In the genomic region with DNA sequence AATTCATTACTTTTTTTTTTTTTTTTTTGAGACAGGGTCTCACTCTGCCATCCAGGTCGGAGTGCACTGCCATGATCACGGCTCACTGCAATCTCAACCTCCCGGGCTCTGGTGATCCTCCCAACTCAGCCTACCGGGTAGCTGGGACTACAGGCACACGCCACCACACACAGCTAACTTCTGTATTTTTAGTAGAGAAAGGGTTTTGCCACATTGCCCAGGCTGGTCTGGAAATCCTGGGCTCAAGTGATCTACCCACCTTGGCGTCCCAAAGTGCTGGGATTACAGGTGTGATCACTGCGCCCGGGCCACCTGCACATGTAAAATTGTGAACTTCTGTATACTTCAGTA, we compare ENCODE assay signal across 8 cellular contexts. TPM values are rescaled to one million over a fixed set of nuclear protein-coding genes. Genes with fewer than 3 reads are reported as not detected.
DNase-seq lines count a peak whose midpoint lies in the region; ATAC-seq and TF ChIP-seq lines count a peak whose summit lies in the region.
"Not testable (repeated sequence)": the region's sequence is repeated elsewhere in the genome, so short reads cannot be mapped to it uniquely, and the experiment has no call there.

No MANE protein-coding gene starts in this region.

- in situ Hi-C loops in brain microvascular endothelial cell (cut with HindIII; ENCODE audit: low pct_ligation_motif_present, low sequenced_read_pairs): not testable (repeated sequence)

- not testable (repeated sequence) for H3K36me3 Mint-ChIP-seq in T-helper 2 cell treated with Interferon-gamma antibody and Interleukin-4, amounts not matched to agents 5 μg/mL and 100 μg/mL, for 36 hours (ENCODE audit: low read depth); osteocyte (ENCODE audit: unreplicated experiment)

- H3K27me3 Mint-ChIP-seq in T-helper 2 cell treated with Interferon-gamma antibody and Interleukin-4, amounts not matched to agents 5 μg/mL and 100 μg/mL, for 36 hours (ENCODE audit: low read depth); osteocyte (ENCODE audit: unreplicated experiment): not testable (repeated sequence)

- not testable (repeated sequence) for H3K4me3 Mint-ChIP-seq in T-helper 2 cell treated with Interferon-gamma antibody and Interleukin-4, amounts not matched to agents 5 μg/mL and 100 μg/mL, for 36 hours; osteocyte (ENCODE audit: unreplicated experiment)

- H3K4me3 ChIP-seq in AG04449 (ENCODE audit: low read depth, low read length) (peak overlapping the region; percentile 84), HUES64 (ENCODE audit: low read length) (peak overlapping the region; percentile 57), brain microvascular endothelial cell (ENCODE audit: low read depth, low read length) (peak overlapping the region; percentile 72), fibroblast of the aortic adventitia (ENCODE audit: low read depth, low read length) (peak overlapping the region; percentile 77), left lung (peak overlapping the region; percentile 61 to 76), subcutaneous abdominal adipose tissue (ENCODE audit: low read depth in 1 of 5, low read length in 5 of 5) (peak overlapping the region in 4 of 5 donors; percentile 86 to 89 (median 88))

- intact Hi-C loops in left lung (cut with DNase I): not testable (repeated sequence)

- 88% methylated on average over 8 of the region's 8 CpGs for WGBS in HUES64

- POLR2A ChIA-PET in AG04449 (lab: Yijun Ruan, JAX): not testable (repeated sequence)

- not testable (repeated sequence) for DNase-seq in AG04449 (ENCODE audit: low read depth, low spot score); brain microvascular endothelial cell; fibroblast of the aortic adventitia (ENCODE audit: low read depth)
- peak; percentile 14 for DNase-seq in T-helper 2 cell treated with Interferon-gamma antibody and Interleukin-4, amounts not matched to agents 5 μg/mL and 100 μg/mL, for 36 hours (ENCODE audit: low spot score)
- DNase-seq in left lung (peak; percentile 45 to 85), osteocyte (ENCODE audit: extremely low spot score, unreplicated experiment) (peak; percentile 86)

- TF ChIP-seq CTCF in AG04449 (IDR thresholded peaks at IDR 0.05; ENCODE audit: insufficient read depth, low read length, missing control alignments); brain microvascular endothelial cell (IDR thresholded peaks at IDR 0.05; ENCODE audit: low read depth, low read length, missing control alignments); fibroblast of the aortic adventitia (IDR thresholded peaks at IDR 0.05; ENCODE audit: insufficient read depth, low read length); left lung (IDR thresholded peaks at IDR 0.05); osteocyte (IDR thresholded peaks at IDR 0.05): not testable (repeated sequence)

- CTCF ChIA-PET in AG04449 (lab: Yijun Ruan, JAX): interaction anchor here (0.9 to 7.4 kb wide), 5 partner anchors 9 to 97 kb away, joined by 3 to 71 read pairs (median 4); no protein-coding TSS in a partner anchor

- not testable (repeated sequence) for ATAC-seq in left lung

- not testable (repeated sequence) for H3K9me3 ChIP-seq in HUES64 (ENCODE audit: insufficient read depth, low read depth, low read length); left lung; subcutaneous abdominal adipose tissue (ENCODE audit: control insufficient read depth in 5 of 5, low read length in 5 of 5)

- peaks cover 44% of the 10 kb centered on the region for H3K27me3 ChIP-seq in HUES64 (ENCODE audit: insufficient read depth, low read length)
- H3K27me3 ChIP-seq in brain microvascular endothelial cell (replicated peaks); left lung; subcutaneous abdominal adipose tissue (ENCODE audit: control insufficient read depth in 5 of 5, insufficient read depth in 4 of 5, low read length in 5 of 5): not testable (repeated sequence)

- not testable (repeated sequence) for H3K27ac Mint-ChIP-seq in T-helper 2 cell treated with Interferon-gamma antibody and Interleukin-4, amounts not matched to agents 5 μg/mL and 100 μg/mL, for 36 hours; osteocyte (ENCODE audit: unreplicated experiment)

- not testable (repeated sequence) for H3K36me3 ChIP-seq in HUES64 (ENCODE audit: insufficient read depth, low read length); brain microvascular endothelial cell (replicated peaks)
- H3K36me3 ChIP-seq in left lung: peaks cover 0 to 20% of the 10 kb centered on the region in 2 donors
- peaks cover 4 to 21% (median 17%) of the 10 kb centered on the region in 5 donors for H3K36me3 ChIP-seq in subcutaneous abdominal adipose tissue (ENCODE audit: control insufficient read depth in 5 of 5, insufficient read depth in 5 of 5, low read length in 5 of 5)

- H3K4me1 ChIP-seq in HUES64 (ENCODE audit: insufficient read depth, low read length) (peaks cover 13% of the 10 kb centered on the region), left lung (peaks cover 17 to 27% of the 10 kb centered on the region in 2 donors), subcutaneous abdominal adipose tissue (ENCODE audit: control insufficient read depth in 5 of 5, insufficient read depth in 5 of 5, low read length in 5 of 5) (peaks cover 0 to 25% (median 23%) of the 10 kb centered on the region in 5 donors)

- not testable (repeated sequence) for H3K9me3 Mint-ChIP-seq in T-helper 2 cell treated with Interferon-gamma antibody and Interleukin-4, amounts not matched to agents 5 μg/mL and 100 μg/mL, for 36 hours; osteocyte (ENCODE audit: unreplicated experiment)

- H3K9ac ChIP-seq in HUES64 (ENCODE audit: low read depth, low read length): not testable (repeated sequence)
- peak overlapping the region; percentile 31 to 89 (median 72) for H3K9ac ChIP-seq in subcutaneous abdominal adipose tissue (ENCODE audit: low read length in 5 of 5)

- not testable (repeated sequence) for H3K4me1 Mint-ChIP-seq in T-helper 2 cell treated with Interferon-gamma antibody and Interleukin-4, amounts not matched to agents 5 μg/mL and 100 μg/mL, for 36 hours (ENCODE audit: low read depth); osteocyte (ENCODE audit: unreplicated experiment)

- H3K27ac ChIP-seq in HUES64 (ENCODE audit: low read depth, low read length); brain microvascular endothelial cell: not testable (repeated sequence)
- H3K27ac ChIP-seq in left lung: peak overlapping the region in 1 of 2 donors; percentile 73
- H3K27ac ChIP-seq in subcutaneous abdominal adipose tissue (ENCODE audit: low read depth, low read length): peak overlapping the region; percentile 80

RNA-seq across cellular contexts. Expression of gene NBPF1, which starts 1.4 kb away (rescaled TPM):
- polyA plus RNA-seq in HUES64 (2013, experiment 1 of 2): 11.3 TPM
- polyA plus RNA-seq in HUES64 (2013, experiment 2 of 2): 10.4 TPM
- 36.7 and 63.1 TPM in 2 replicates for total RNA-seq in fibroblast of the aortic adventitia (ENCODE audit: low replicate concordance)
- total RNA-seq in left lung: 10 to 100 TPM; 35.2 to 40.1 TPM
- 50.1 and 55.6 TPM in 2 replicates for total RNA-seq in osteocyte

RNA-seq across cellular contexts. Expression of gene RNU1-3, which starts 54.8 kb away (rescaled TPM):
- polyA plus RNA-seq in HUES64 (2013, experiment 1 of 2): 27,992 TPM
- polyA plus RNA-seq in HUES64 (2013, experiment 2 of 2): 20,955 TPM
- total RNA-seq in fibroblast of the aortic adventitia (ENCODE audit: low replicate concordance): under 0.01 and 2,882 TPM in 2 replicates
- 1,000 to 10,000 TPM; 2,748 to 3,444 TPM for total RNA-seq in left lung
- total RNA-seq in osteocyte: 2,650 and 2,859 TPM in 2 replicates
